In the genomic region with DNA sequence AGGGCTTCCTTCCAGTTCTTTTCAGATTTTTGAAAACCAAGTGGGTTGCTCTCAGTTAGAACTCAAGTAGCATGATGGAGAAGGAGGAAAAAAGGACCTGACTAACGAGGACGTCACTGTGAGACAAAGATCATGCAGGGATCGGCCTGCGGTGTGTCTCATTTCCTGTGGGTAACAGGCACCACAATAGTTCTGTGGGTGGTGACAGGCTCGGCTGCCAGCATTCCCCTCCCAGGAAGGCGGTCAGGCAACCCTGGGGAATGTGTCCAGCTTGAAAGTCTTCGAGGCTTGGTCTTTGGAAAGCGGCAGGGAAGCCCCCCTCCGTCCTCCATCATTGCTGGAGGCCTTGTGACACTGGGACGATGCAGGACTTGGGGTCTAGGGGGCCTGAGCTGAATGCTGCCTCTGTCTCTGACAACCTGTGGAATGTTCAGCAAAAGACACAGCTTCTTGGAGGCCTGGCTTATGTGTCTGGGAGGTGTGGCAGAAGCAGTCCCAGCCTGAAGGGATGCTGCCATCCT, we compare ENCODE assay signal across 8 cellular contexts.
DNase-seq lines count a peak whose midpoint lies in the region; ATAC-seq and TF ChIP-seq lines count a peak whose summit lies in the region.

No MANE protein-coding gene starts in this region.

- H3K79me2 ChIP-seq in PC-3 (ENCODE audit: low read length) = no peaks in the 10 kb centered on the region

- peaks cover 18% of the 10 kb centered on the region for H3K4me1 ChIP-seq in PC-3 (ENCODE audit: insufficient read depth, low read length)
- peaks cover 16% of the 10 kb centered on the region for H3K4me1 ChIP-seq in left ventricle myocardium inferior

- H3K4me1 Mint-ChIP-seq in activated T-cell treated with anti-CD3 and anti-CD28 coated beads, Interleukin-2, amount 50 U/mL, for 72 hours (ENCODE audit: low read depth) = peaks cover 33% of the 10 kb centered on the region
- H3K4me1 Mint-ChIP-seq in endothelial cell (ENCODE audit: unreplicated experiment) = peaks cover 10% of the 10 kb centered on the region

- BruUV-seq in PC-3 (replicated peaks; lab: Mats Ljungman, UMichigan) = no TSS peak

- CTCF ChIA-PET in PC-3 (lab: Charles Lee) = interaction anchor here (0.8 kb wide), 1 partner anchor 251 kb away, joined by 4 read pairs; no protein-coding TSS in a partner anchor

- no peaks in the 10 kb centered on the region for H3K27me3 Mint-ChIP-seq in activated T-cell treated with anti-CD3 and anti-CD28 coated beads, Interleukin-2, amount 50 U/mL, for 72 hours (ENCODE audit: low read depth)
- H3K27me3 Mint-ChIP-seq in endothelial cell (ENCODE audit: unreplicated experiment) = peaks cover 4% of the 10 kb centered on the region

- POLR2A ChIA-PET in PC-3 (lab: Charles Lee; ENCODE audit: unreplicated experiment) = no interaction called here

- H3K36me3 ChIP-seq in PC-3 (ENCODE audit: low read depth, low read length) (no peaks in the 10 kb centered on the region), left ventricle myocardium inferior (no peaks in the 10 kb centered on the region)

- H3K4me3 ChIP-seq in PC-3 (ENCODE audit: low read length) (no peak overlapping the region; the same call in 1 of the 2 replicates), left ventricle myocardium inferior (no peak overlapping the region)

- H3K9me3 ChIP-seq in PC-3 (ENCODE audit: low read length) = peaks cover 6% of the 10 kb centered on the region; the same call in 1 of the 2 replicates
- H3K9me3 ChIP-seq in left ventricle myocardium inferior (replicated peaks) = peaks cover 5% of the 10 kb centered on the region

- peak overlapping the region; percentile 54 for H2AFZ ChIP-seq in PC-3 (ENCODE audit: low read length)

- peak overlapping the region; percentile 60 for H3K27ac ChIP-seq in PC-3 (ENCODE audit: low read length)
- no peak overlapping the region for H3K27ac ChIP-seq in left ventricle myocardium inferior (replicated peaks)

- peak; percentile 98 for DNase-seq in PC-3
- DNase-seq in activated T-cell treated with anti-CD3 and anti-CD28 coated beads, Interleukin-2, amount 50 U/mL, for 72 hours = peak; percentile 82
- peak; percentile 36 for DNase-seq in left ventricle myocardium inferior
- DNase-seq in stimulated activated CD4-positive, alpha-beta T cell treated with anti-CD3 and anti-CD28 coated beads, Interleukin-4, amount 100 ng/mL, for 48 hours (ENCODE audit: low read depth in 2 of 2) = peak; percentile 51 to 58
- DNase-seq in HuH-7.5 (ENCODE audit: low spot score) = no peak
- DNase-seq in endothelial cell (ENCODE audit: low spot score) = no peak

- H3K4me3 Mint-ChIP-seq in activated T-cell treated with anti-CD3 and anti-CD28 coated beads, Interleukin-2, amount 50 U/mL, for 72 hours = peak overlapping the region; percentile 76 to 92
- H3K4me3 Mint-ChIP-seq in endothelial cell (ENCODE audit: unreplicated experiment) = no peak overlapping the region

- intact Hi-C loops in PC-3 (cut with micrococcal nuclease) = loop anchor here (2.0 to 5.0 kb wide), 2 partner anchors 113 to 258 kb away; a partner anchor contains a TSS
- intact Hi-C loops in left ventricle myocardium inferior (cut with micrococcal nuclease) = loop anchor here (10.0 kb wide), 1 partner anchor 115 kb away; no protein-coding TSS in a partner anchor

- H3K27ac Mint-ChIP-seq in activated T-cell treated with anti-CD3 and anti-CD28 coated beads, Interleukin-2, amount 50 U/mL, for 72 hours = peak overlapping the region; percentile 91
- no peak overlapping the region for H3K27ac Mint-ChIP-seq in endothelial cell (ENCODE audit: unreplicated experiment)

- TF ChIP-seq CTCF in PC-3 (conservative IDR thresholded peaks at IDR 0.05; ENCODE audit: low read depth, low read length) = no peak
- no peak for TF ChIP-seq CTCF in left ventricle myocardium inferior (IDR thresholded peaks at IDR 0.05; ENCODE audit: borderline replicate concordance)
- no peak for TF ChIP-seq CTCF in endothelial cell (IDR thresholded peaks at IDR 0.05; ENCODE audit: unreplicated experiment)

- no peaks in the 10 kb centered on the region for H3K9me2 ChIP-seq in PC-3 (replicated peaks; ENCODE audit: low read length)

- H3K9me3 Mint-ChIP-seq in activated T-cell treated with anti-CD3 and anti-CD28 coated beads, Interleukin-2, amount 50 U/mL, for 72 hours = peaks cover 4% of the 10 kb centered on the region in 2 donors
- H3K9me3 Mint-ChIP-seq in endothelial cell (ENCODE audit: unreplicated experiment) = peaks cover 4% of the 10 kb centered on the region

- peak overlapping the region; percentile 13; the same call in 1 of the 2 replicates for H3K9ac ChIP-seq in PC-3 (ENCODE audit: low read length)

- ATAC-seq in GM18502 (IDR thresholded peaks at IDR 0.05; ENCODE audit: poor library complexity, unreplicated experiment) (peak; percentile 94), HG02870 (IDR thresholded peaks at IDR 0.05; ENCODE audit: unreplicated experiment) (peak; percentile 85), PC-3 (peak; percentile 99)
- ATAC-seq in activated T-cell treated with anti-CD3 and anti-CD28 coated beads, Interleukin-2, amount 50 U/mL, for 72 hours (replicated peaks in 1 of 2) = peak; percentile 93 to 97

- H4K20me1 ChIP-seq in PC-3 (ENCODE audit: low read length) = no peaks in the 10 kb centered on the region

- H3K27me3 ChIP-seq in PC-3 (ENCODE audit: low read length) (no peaks in the 10 kb centered on the region), left ventricle myocardium inferior (ENCODE audit: low read depth) (no peaks in the 10 kb centered on the region)

- no peaks in the 10 kb centered on the region for H3F3A ChIP-seq in PC-3 (ENCODE audit: low read length, unreplicated experiment)

- peaks cover 2 to 11% of the 10 kb centered on the region in 2 donors for H3K36me3 Mint-ChIP-seq in activated T-cell treated with anti-CD3 and anti-CD28 coated beads, Interleukin-2, amount 50 U/mL, for 72 hours (ENCODE audit: insufficient read depth in 2 of 2)
- peaks cover 11% of the 10 kb centered on the region for H3K36me3 Mint-ChIP-seq in endothelial cell (ENCODE audit: low read depth, unreplicated experiment)

- H3K4me2 ChIP-seq in PC-3 (ENCODE audit: low read length) = peak overlapping the region; percentile 47

Comparison
In these comparisons a context has a peak if more than half of its experiments do, and no peak if none do; other contexts are left out.
1. DNase-seq: peak in PC-3 (single experiment), activated T-cell treated with anti-CD3 and anti-CD28 coated beads, Interleukin-2, amount 50 U/mL, for 72 hours (2 of 2), left ventricle myocardium inferior (single experiment) and stimulated activated CD4-positive, alpha-beta T cell treated with anti-CD3 and anti-CD28 coated beads, Interleukin-4, amount 100 ng/mL, for 48 hours (2 of 2); none in HuH-7.5 (single experiment) and endothelial cell (single experiment).
2. Peak in every context shown above with its lines, with median percentiles within 50 percentile points of each other: ATAC-seq.